ENCODE assay signal across 1 cellular context in the genomic region with DNA sequence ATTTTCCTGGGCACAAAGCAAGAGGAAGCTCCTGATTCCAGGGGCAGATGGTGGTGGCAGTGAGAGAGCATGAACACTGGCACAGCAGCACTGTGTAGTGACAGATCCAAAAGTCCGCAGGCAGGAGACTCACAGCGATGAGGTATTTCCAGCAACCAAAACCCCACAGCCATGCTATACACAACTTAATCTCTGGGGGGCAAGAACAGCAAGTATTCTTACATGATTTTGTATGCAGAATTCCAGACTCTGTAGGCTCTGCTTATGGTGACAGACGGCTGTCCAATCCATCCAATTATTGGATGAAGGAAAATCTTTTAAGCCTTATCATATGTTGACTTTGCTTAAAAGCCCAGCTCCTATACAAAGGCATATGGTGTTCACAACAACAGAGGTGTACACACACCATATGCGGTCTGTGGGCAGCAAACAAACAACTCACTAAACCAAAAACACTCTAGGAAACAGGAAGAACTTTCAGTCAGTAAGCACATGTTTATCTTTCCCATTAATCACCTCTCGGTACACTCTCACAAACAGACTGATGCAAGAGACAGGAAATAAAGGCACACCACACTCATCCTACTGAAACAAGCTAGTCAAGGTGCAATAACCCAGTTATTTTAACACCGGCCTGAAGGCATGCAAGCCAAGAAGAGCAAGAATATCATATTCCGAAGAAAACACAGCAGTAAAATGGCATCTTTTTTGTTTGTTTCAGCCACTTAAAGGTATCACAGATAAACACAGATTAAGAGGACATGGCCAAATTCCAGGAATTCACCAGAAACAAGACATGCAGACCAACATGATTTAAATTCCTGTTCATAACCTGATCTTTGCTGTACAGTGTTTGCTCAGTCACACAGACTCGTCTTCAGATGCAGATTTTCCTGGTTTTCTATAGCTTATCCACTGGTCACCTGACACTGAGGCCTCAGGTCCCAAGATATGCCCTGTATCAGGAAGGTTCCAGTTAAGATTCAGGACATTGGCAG.
TF ChIP-seq lines count a peak whose summit lies in the region.

No MANE protein-coding gene starts in this region.

TF ChIP-seq in K562, 482 proteins besides CTCF, POLR2A, EP300 and RAD21 (continued from another document and continues in another):
- TF ChIP-seq, protein P1, sequence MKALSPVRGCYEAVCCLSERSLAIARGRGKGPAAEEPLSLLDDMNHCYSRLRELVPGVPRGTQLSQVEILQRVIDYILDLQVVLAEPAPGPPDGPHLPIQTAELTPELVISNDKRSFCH (CRISPR knock-in tag; IDR thresholded peaks at IDR 0.05), result no peak
- TF ChIP-seq, protein P1 (tag; IDR thresholded peaks at IDR 0.05), result no peak
- no peak; the same call in 1 of the 2 replicates for TF ChIP-seq ZNF316 (IDR thresholded peaks at IDR 0.05)
- TF ChIP-seq KLF16 (IDR thresholded peaks at IDR 0.05), result peak; percentile 60; the same call in 1 of the 2 replicates
- no peak for TF ChIP-seq MIER1 (IDR thresholded peaks at IDR 0.05; ENCODE audit: low read depth)
- TF ChIP-seq ZNF431 (CRISPR knock-in tag; IDR thresholded peaks at IDR 0.05), result no peak
- no peak for TF ChIP-seq XRCC3 (IDR thresholded peaks at IDR 0.05)
- TF ChIP-seq, protein P2, sequence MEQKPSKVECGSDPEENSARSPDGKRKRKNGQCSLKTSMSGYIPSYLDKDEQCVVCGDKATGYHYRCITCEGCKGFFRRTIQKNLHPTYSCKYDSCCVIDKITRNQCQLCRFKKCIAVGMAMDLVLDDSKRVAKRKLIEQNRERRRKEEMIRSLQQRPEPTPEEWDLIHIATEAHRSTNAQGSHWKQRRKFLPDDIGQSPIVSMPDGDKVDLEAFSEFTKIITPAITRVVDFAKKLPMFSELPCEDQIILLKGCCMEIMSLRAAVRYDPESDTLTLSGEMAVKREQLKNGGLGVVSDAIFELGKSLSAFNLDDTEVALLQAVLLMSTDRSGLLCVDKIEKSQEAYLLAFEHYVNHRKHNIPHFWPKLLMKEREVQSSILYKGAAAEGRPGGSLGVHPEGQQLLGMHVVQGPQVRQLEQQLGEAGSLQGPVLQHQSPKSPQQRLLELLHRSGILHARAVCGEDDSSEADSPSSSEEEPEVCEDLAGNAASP (IDR thresholded peaks at IDR 0.05), result no peak
- no peak for TF ChIP-seq SMAD3 (CRISPR knock-in tag; conservative IDR thresholded peaks at IDR 0.05)
- TF ChIP-seq, protein P3, sequence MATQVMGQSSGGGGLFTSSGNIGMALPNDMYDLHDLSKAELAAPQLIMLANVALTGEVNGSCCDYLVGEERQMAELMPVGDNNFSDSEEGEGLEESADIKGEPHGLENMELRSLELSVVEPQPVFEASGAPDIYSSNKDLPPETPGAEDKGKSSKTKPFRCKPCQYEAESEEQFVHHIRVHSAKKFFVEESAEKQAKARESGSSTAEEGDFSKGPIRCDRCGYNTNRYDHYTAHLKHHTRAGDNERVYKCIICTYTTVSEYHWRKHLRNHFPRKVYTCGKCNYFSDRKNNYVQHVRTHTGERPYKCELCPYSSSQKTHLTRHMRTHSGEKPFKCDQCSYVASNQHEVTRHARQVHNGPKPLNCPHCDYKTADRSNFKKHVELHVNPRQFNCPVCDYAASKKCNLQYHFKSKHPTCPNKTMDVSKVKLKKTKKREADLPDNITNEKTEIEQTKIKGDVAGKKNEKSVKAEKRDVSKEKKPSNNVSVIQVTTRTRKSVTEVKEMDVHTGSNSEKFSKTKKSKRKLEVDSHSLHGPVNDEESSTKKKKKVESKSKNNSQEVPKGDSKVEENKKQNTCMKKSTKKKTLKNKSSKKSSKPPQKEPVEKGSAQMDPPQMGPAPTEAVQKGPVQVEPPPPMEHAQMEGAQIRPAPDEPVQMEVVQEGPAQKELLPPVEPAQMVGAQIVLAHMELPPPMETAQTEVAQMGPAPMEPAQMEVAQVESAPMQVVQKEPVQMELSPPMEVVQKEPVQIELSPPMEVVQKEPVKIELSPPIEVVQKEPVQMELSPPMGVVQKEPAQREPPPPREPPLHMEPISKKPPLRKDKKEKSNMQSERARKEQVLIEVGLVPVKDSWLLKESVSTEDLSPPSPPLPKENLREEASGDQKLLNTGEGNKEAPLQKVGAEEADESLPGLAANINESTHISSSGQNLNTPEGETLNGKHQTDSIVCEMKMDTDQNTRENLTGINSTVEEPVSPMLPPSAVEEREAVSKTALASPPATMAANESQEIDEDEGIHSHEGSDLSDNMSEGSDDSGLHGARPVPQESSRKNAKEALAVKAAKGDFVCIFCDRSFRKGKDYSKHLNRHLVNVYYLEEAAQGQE (CRISPR knock-in tag; IDR thresholded peaks at IDR 0.05; ENCODE audit: low read depth), result no peak
- TF ChIP-seq RBM14 (IDR thresholded peaks at IDR 0.05; ENCODE audit: borderline replicate concordance, insufficient read depth, low read depth, low read length), result no peak
- TF ChIP-seq CBX1 (IDR thresholded peaks at IDR 0.05; ENCODE audit: low read depth), result no peak
- TF ChIP-seq, protein P4, sequence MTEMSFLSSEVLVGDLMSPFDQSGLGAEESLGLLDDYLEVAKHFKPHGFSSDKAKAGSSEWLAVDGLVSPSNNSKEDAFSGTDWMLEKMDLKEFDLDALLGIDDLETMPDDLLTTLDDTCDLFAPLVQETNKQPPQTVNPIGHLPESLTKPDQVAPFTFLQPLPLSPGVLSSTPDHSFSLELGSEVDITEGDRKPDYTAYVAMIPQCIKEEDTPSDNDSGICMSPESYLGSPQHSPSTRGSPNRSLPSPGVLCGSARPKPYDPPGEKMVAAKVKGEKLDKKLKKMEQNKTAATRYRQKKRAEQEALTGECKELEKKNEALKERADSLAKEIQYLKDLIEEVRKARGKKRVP (CRISPR knock-in tag; IDR thresholded peaks at IDR 0.05), result peak; percentile 99
- no peak for TF ChIP-seq PHF8 (IDR thresholded peaks at IDR 0.05; ENCODE audit: borderline replicate concordance, low read length)
- TF ChIP-seq, protein P5, sequence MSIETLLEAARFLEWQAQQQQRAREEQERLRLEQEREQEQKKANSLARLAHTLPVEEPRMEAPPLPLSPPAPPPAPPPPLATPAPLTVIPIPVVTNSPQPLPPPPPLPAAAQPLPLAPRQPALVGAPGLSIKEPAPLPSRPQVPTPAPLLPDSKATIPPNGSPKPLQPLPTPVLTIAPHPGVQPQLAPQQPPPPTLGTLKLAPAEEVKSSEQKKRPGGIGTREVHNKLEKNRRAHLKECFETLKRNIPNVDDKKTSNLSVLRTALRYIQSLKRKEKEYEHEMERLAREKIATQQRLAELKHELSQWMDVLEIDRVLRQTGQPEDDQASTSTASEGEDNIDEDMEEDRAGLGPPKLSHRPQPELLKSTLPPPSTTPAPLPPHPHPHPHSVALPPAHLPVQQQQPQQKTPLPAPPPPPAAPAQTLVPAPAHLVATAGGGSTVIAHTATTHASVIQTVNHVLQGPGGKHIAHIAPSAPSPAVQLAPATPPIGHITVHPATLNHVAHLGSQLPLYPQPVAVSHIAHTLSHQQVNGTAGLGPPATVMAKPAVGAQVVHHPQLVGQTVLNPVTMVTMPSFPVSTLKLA (conservative IDR thresholded peaks at IDR 0.05), result peak; percentile 57 to 82
- no peak for TF ChIP-seq RFX5 (IDR thresholded peaks at IDR 0.05; ENCODE audit: low read depth, low read length)
- no peak for TF ChIP-seq HNRNPLL (IDR thresholded peaks at IDR 0.05; ENCODE audit: low read depth, low read length, poor library complexity, severe bottlenecking)
- no peak for TF ChIP-seq ZNF75A (CRISPR knock-in tag; IDR thresholded peaks at IDR 0.05)
- TF ChIP-seq JUND (IDR thresholded peaks at IDR 0.05; ENCODE audit: borderline replicate concordance, low read depth, low read length), result peak; percentile 88
- TF ChIP-seq JUND (tag; IDR thresholded peaks at IDR 0.05; ENCODE audit: borderline replicate concordance, low read depth, low read length), result peak; percentile 86; the same call in 2 of the 3 replicates
- peak; percentile 54; the same call in 1 of the 2 replicates for TF ChIP-seq MTA2 (IDR thresholded peaks at IDR 0.05; ENCODE audit: low read depth)
- no peak for TF ChIP-seq GATAD2B (IDR thresholded peaks at IDR 0.05; ENCODE audit: borderline replicate concordance)
- no peak for TF ChIP-seq NONO (IDR thresholded peaks at IDR 0.05; ENCODE audit: low read depth in 2 of 2, low read length in 1 of 2)
- peak; percentile 76 for TF ChIP-seq GABPB1 (CRISPR knock-in tag; IDR thresholded peaks at IDR 0.05)
- peak in 1 of 2 experiments; percentile 73; a peak in 1 of 4 replicates for TF ChIP-seq TBL1XR1 (IDR thresholded peaks at IDR 0.05; ENCODE audit: low read length in 2 of 2)
- TF ChIP-seq ZNF184 (CRISPR knock-in tag; IDR thresholded peaks at IDR 0.05), result no peak
- no peak for TF ChIP-seq ZFP30 (CRISPR knock-in tag; IDR thresholded peaks at IDR 0.05; ENCODE audit: borderline replicate concordance)
- TF ChIP-seq SPI1 (IDR thresholded peaks at IDR 0.05; ENCODE audit: borderline replicate concordance, low read depth, low read length), result no peak
- TF ChIP-seq ZNF175 (CRISPR knock-in tag; IDR thresholded peaks at IDR 0.05; ENCODE audit: low read depth), result peak; percentile 98
- no peak for TF ChIP-seq NRF1 (conservative IDR thresholded peaks at IDR 0.05 in 1 of 2, IDR thresholded peaks at IDR 0.05 in 1 of 2)
- TF ChIP-seq NCOA6 (IDR thresholded peaks at IDR 0.05), result no peak
- TF ChIP-seq KAT8 (IDR thresholded peaks at IDR 0.05; ENCODE audit: low read depth), result no peak
- TF ChIP-seq RB1 (IDR thresholded peaks at IDR 0.05; ENCODE audit: low read depth), result no peak
- TF ChIP-seq, protein P6, sequence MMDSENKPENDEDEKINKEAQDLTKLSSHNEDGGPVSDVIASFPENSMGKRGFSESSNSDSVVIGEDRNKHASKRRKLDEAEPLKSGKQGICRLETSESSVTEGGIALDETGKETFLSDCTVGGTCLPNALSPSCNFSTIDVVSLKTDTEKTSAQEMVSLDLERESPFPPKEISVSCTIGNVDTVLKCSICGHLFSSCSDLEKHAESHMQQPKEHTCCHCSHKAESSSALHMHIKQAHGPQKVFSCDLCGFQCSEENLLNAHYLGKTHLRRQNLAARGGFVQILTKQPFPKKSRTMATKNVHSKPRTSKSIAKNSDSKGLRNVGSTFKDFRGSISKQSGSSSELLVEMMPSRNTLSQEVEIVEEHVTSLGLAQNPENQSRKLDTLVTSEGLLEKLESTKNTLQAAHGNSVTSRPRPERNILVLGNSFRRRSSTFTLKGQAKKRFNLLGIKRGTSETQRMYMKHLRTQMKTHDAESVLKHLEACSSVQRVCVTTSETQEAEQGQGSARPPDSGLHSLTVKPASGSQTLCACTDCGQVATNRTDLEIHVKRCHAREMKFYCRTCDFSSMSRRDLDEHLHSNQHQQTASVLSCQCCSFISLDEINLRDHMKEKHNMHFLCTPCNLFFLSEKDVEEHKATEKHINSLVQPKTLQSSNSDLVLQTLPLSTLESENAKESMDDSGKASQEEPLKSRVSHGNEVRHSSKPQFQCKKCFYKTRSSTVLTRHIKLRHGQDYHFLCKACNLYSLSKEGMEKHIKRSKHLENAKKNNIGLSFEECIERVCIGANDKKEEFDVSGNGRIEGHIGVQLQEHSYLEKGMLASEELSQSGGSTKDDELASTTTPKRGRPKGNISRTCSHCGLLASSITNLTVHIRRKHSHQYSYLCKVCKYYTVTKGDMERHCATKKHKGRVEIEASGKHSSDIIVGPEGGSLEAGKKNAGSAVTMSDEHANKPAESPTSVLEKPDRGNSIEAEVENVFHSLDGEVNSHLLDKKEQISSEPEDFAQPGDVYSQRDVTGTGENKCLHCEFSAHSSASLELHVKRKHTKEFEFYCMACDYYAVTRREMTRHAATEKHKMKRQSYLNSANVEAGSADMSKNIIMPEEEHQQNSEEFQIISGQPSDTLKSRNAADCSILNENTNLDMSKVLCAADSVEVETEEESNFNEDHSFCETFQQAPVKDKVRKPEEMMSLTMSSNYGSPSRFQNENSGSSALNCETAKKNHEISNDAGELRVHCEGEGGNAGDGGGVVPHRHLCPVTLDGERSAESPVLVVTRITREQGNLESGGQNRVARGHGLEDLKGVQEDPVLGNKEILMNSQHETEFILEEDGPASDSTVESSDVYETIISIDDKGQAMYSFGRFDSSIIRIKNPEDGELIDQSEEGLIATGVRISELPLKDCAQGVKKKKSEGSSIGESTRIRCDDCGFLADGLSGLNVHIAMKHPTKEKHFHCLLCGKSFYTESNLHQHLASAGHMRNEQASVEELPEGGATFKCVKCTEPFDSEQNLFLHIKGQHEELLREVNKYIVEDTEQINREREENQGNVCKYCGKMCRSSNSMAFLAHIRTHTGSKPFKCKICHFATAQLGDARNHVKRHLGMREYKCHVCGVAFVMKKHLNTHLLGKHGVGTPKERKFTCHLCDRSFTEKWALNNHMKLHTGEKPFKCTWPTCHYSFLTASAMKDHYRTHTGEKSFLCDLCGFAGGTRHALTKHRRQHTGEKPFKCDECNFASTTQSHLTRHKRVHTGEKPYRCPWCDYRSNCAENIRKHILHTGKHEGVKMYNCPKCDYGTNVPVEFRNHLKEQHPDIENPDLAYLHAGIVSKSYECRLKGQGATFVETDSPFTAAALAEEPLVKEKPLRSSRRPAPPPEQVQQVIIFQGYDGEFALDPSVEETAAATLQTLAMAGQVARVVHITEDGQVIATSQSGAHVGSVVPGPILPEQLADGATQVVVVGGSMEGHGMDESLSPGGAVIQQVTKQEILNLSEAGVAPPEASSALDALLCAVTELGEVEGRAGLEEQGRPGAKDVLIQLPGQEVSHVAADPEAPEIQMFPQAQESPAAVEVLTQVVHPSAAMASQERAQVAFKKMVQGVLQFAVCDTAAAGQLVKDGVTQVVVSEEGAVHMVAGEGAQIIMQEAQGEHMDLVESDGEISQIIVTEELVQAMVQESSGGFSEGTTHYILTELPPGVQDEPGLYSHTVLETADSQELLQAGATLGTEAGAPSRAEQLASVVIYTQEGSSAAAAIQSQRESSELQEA (IDR thresholded peaks at IDR 0.05; ENCODE audit: low read depth), result no peak
- TF ChIP-seq, protein P7, sequence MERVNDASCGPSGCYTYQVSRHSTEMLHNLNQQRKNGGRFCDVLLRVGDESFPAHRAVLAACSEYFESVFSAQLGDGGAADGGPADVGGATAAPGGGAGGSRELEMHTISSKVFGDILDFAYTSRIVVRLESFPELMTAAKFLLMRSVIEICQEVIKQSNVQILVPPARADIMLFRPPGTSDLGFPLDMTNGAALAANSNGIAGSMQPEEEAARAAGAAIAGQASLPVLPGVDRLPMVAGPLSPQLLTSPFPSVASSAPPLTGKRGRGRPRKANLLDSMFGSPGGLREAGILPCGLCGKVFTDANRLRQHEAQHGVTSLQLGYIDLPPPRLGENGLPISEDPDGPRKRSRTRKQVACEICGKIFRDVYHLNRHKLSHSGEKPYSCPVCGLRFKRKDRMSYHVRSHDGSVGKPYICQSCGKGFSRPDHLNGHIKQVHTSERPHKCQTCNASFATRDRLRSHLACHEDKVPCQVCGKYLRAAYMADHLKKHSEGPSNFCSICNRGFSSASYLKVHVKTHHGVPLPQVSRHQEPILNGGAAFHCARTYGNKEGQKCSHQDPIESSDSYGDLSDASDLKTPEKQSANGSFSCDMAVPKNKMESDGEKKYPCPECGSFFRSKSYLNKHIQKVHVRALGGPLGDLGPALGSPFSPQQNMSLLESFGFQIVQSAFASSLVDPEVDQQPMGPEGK (CRISPR knock-in tag; IDR thresholded peaks at IDR 0.05; ENCODE audit: borderline replicate concordance), result peak; percentile 40; the same call in 1 of the 2 replicates
- peak; percentile 99 for TF ChIP-seq MYC (IDR thresholded peaks at IDR 0.05; ENCODE audit: low read depth, low read length)
- peak; percentile 75; the same call in 1 of the 2 replicates for TF ChIP-seq MYC (CRISPR knock-in tag; IDR thresholded peaks at IDR 0.05; ENCODE audit: borderline replicate concordance, low read depth)
- no peak for TF ChIP-seq ZNF253 (CRISPR knock-in tag; conservative IDR thresholded peaks at IDR 0.05)
- TF ChIP-seq EP400 (IDR thresholded peaks at IDR 0.05), result peak; percentile 99
